Comparison of ENCODE assay signal across 11 cellular contexts in the genomic region with DNA sequence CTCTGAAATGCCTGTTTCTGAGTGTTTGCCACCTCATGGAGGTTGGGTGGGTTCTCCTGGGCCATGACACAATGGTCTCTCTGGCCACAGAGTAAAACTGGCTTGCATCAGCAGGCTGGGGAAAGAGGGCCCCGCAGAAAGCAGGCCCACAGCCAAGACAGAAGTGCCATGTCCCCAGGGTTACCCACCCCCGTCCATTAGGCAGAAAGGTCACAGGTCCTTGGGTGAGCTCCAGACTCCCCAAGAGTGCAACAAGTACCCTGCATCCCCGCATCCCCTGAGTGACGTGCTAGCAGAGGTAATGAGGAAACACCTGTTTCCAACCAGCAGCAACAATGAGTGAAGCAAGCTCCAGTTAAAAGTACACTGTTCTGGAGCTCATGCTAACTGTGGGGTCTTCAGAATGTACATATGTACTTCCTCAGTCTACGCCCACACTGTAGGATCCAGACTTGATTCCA. TPM values are rescaled to one million over a fixed set of nuclear protein-coding genes. Genes with fewer than 3 reads are reported as not detected.
DNase-seq lines count a peak whose midpoint lies in the region; TF ChIP-seq lines count a peak whose summit lies in the region.
"Had no signal": no experiment of that assay in that cellular context is flagged by ENCODE, and none has a peak within 500 bp of the region (broad histone marks: within the 10 kb centered on the region; RNA-seq: fewer than 3 reads in every experiment).

No MANE protein-coding gene starts in this region.

- H3K9me3 ChIP-seq in OCI-LY7 (ENCODE audit: low read length) (no peaks in the 10 kb centered on the region), iPS-15b (ENCODE audit: control insufficient read depth, insufficient read depth, low read length) (no peaks in the 10 kb centered on the region), stomach (no peaks in the 10 kb centered on the region), esophagus squamous epithelium (no peaks in the 10 kb centered on the region)
- H3K9me3 ChIP-seq: suprapubic skin had no signal

- H3K36me3 ChIP-seq in H7 (replicated peaks; ENCODE audit: control insufficient read depth, insufficient read depth, low read length) = no peaks in the 10 kb centered on the region; the same call in 1 of the 2 replicates
- H3K36me3 ChIP-seq in OCI-LY7 (ENCODE audit: insufficient read depth, low read length) = no peaks in the 10 kb centered on the region
- H3K36me3 ChIP-seq in iPS-15b (ENCODE audit: control insufficient read depth, insufficient read depth, low read length) = no peaks in the 10 kb centered on the region
- peaks cover 0 to 26% (median 13%) of the 10 kb centered on the region in 4 donors for H3K36me3 ChIP-seq in stomach
- H3K36me3 ChIP-seq in esophagus squamous epithelium = peaks cover 0 to 22% (median 0%) of the 10 kb centered on the region in 3 donors

- peak overlapping the region; percentile 49 for H3K4me2 ChIP-seq in OCI-LY7 (ENCODE audit: low read length)

- no peaks in the 10 kb centered on the region for H3K79me2 ChIP-seq in OCI-LY7 (ENCODE audit: insufficient read depth, low read depth, low read length)

- TF ChIP-seq EP300 in stomach (IDR thresholded peaks at IDR 0.05) = no peak

- no peak overlapping the region for H2AFZ ChIP-seq in OCI-LY7 (ENCODE audit: low read length)

- TF ChIP-seq CTCF in OCI-LY7 (conservative IDR thresholded peaks at IDR 0.05; ENCODE audit: low read length) (no peak), stomach (IDR thresholded peaks at IDR 0.05) (no peak), esophagus squamous epithelium (IDR thresholded peaks at IDR 0.05) (no peak)

- intact Hi-C loops in OCI-LY7 (cut with micrococcal nuclease; ENCODE audit: unreplicated experiment) (no loop called here), stomach (cut with DNase I; ENCODE audit: low total_unique reads) (no loop called here), esophagus squamous epithelium (cut with DNase I) (no loop called here)

- H3K27me3 ChIP-seq in H7 (ENCODE audit: control insufficient read depth, insufficient read depth, low read length) (no peaks in the 10 kb centered on the region), iPS-15b (ENCODE audit: control insufficient read depth, insufficient read depth, low read length) (no peaks in the 10 kb centered on the region), stomach (no peaks in the 10 kb centered on the region), esophagus squamous epithelium (no peaks in the 10 kb centered on the region)
- H3K27me3 ChIP-seq: suprapubic skin had no signal

- H3K4me1 ChIP-seq in OCI-LY7 (ENCODE audit: insufficient read depth, low read length, poor library complexity, severe bottlenecking) = peaks cover 55% of the 10 kb centered on the region
- H3K4me1 ChIP-seq in iPS-15b (ENCODE audit: control insufficient read depth, insufficient read depth, low read length) = peaks cover 4% of the 10 kb centered on the region
- peaks cover 76 to 100% (median 89%) of the 10 kb centered on the region in 4 donors for H3K4me1 ChIP-seq in stomach
- H3K4me1 ChIP-seq in esophagus squamous epithelium = peaks cover 4 to 78% (median 20%) of the 10 kb centered on the region in 3 donors

- H3K4me3 ChIP-seq in H7 (ENCODE audit: insufficient read depth, low read depth, low read length) (no peak overlapping the region), OCI-LY7 (ENCODE audit: low read depth, low read length, poor library complexity, severe bottlenecking) (no peak overlapping the region), iPS-15b (ENCODE audit: low read depth, low read length) (no peak overlapping the region), stomach (no peak overlapping the region), esophagus squamous epithelium (no peak overlapping the region)
- H3K4me3 ChIP-seq: skin epidermis, suprapubic skin had no signal

- no TSS peak for BruUV-seq in OCI-LY7 (replicated peaks; lab: Mats Ljungman, UMichigan)

- POLR2A ChIA-PET in OCI-LY7 (lab: Charles Lee) = no interaction called here

- DNase-seq in H7 (peak; percentile 24), OCI-LY7 (ENCODE audit: low spot score) (peak; percentile 39), stomach (no peak), dedifferentiated amniotic fluid mesenchymal stem cell (ENCODE audit: extremely low spot score) (no peak), HUDEP-2 (lab: John Stamatoyannopoulos, UW; ENCODE audit: unreplicated experiment in 76 of 76) (no peak), esophagus squamous epithelium (lab: John Stamatoyannopoulos, UW) (no peak)
- DNase-seq: activated CD4-positive, alpha-beta memory T cell treated with anti-CD3 and anti-CD28 coated beads for 36 hours had no signal

- WGBS in stomach, 5 donors = 35 to 54% (median 39%) methylated on average over 3 to 5 of the region's 5 CpGs
- 54 to 59% methylated on average over 2 to 4 of the region's 5 CpGs for WGBS in esophagus squamous epithelium, 2 donors

- no peak for TF ChIP-seq POLR2A in stomach (IDR thresholded peaks at IDR 0.05)
- no peak for TF ChIP-seq POLR2A in esophagus squamous epithelium (IDR thresholded peaks at IDR 0.05)

- H4K20me1 ChIP-seq in OCI-LY7 (ENCODE audit: insufficient read depth, low read length) = no peaks in the 10 kb centered on the region

- H3K9me2 ChIP-seq in OCI-LY7 (ENCODE audit: insufficient read depth, low read length) = no peaks in the 10 kb centered on the region

- H3K9ac ChIP-seq in iPS-15b (ENCODE audit: low read depth, low read length) = peak overlapping the region; percentile 19

- H3K27ac ChIP-seq in OCI-LY7 (ENCODE audit: low read depth, low read length, poor library complexity, severe bottlenecking) = peak overlapping the region; percentile 18
- H3K27ac ChIP-seq in stomach = peak overlapping the region; percentile 16 to 74 (median 59)
- H3K27ac ChIP-seq in esophagus squamous epithelium = peak overlapping the region in 1 of 4 donors; percentile 17
- H3K27ac ChIP-seq: suprapubic skin had no signal

- CTCF ChIA-PET in OCI-LY7 (lab: Charles Lee; ENCODE audit: unreplicated experiment) = interaction anchor here (1.6 kb wide), 1 partner anchor 32 kb away, joined by 6 read pairs; a partner anchor contains a TSS

RNA-seq across cellular contexts. Expression of a gene that starts 31.7 kb away (rescaled TPM):
- 79.2 and 83.1 TPM in 2 replicates for total RNA-seq in H7 (2014; rRNA removed; shearing (Covaris generic))
- total RNA-seq in OCI-LY7 (2014; rRNA removed; shearing (Covaris generic)) = 13.6 and 16.8 TPM in 2 replicates
- total RNA-seq in OCI-LY7 (2022) (41.2 and 46.3 TPM in 2 replicates), stomach (100 to 1,000 TPM; 125 to 456 (median 251) TPM), esophagus squamous epithelium (100 to 1,000 TPM in 1 of 4 donors, 10 to 100 TPM in 3; 61.4 to 128 (median 72.7) TPM)
- polyA plus RNA-seq in stomach = 10 to 100 TPM; 34.4 to 79.6 (median 74.6) TPM

RNA-seq across cellular contexts. Expression of a gene that starts 49.4 kb away (rescaled TPM):
- total RNA-seq in H7 (2014; rRNA removed; shearing (Covaris generic)) = not detected in 2 replicates
- not detected in 2 replicates for total RNA-seq in OCI-LY7 (2014; rRNA removed; shearing (Covaris generic))
- total RNA-seq in OCI-LY7 (2022) = not detected in 2 replicates
- total RNA-seq in stomach = not detected
- not detected for polyA plus RNA-seq in stomach
- not detected for total RNA-seq in esophagus squamous epithelium
- total RNA-seq: activated CD4-positive, alpha-beta memory T cell treated with anti-CD3 and anti-CD28 coated beads for 36 hours; omental fat pad; suprapubic skin had no signal

Comparison
In these comparisons a context has a peak if more than half of its experiments do, and no peak if none do; other contexts are left out.
1. DNase-seq: peak in H7 (single experiment) and OCI-LY7 (single experiment); none in stomach (single experiment), dedifferentiated amniotic fluid mesenchymal stem cell (single experiment), HUDEP-2 (0 of 76) and esophagus squamous epithelium (single experiment).